ENCODE assay signal across 9 cellular contexts in genomic region chr15:72796210-72796514, GRCh38. TPM values are rescaled to one million over a fixed set of nuclear protein-coding genes. Genes with fewer than 3 reads are reported as not detected.
DNase-seq lines count a peak whose midpoint lies in the region; ATAC-seq and TF ChIP-seq lines count a peak whose summit lies in the region.
"Had no signal": no experiment of that assay in that cellular context is flagged by ENCODE, and none has a peak within 500 bp of the region (broad histone marks: within the 10 kb centered on the region; RNA-seq: fewer than 3 reads in every experiment).

No MANE protein-coding gene starts in this region.

- peaks cover 11% of the 10 kb centered on the region for H3K4me1 Mint-ChIP-seq in activated T-cell treated with anti-CD3 and anti-CD28 coated beads, Interleukin-2, amount 50 U/mL, for 24 hours (ENCODE audit: low read depth)
- H3K4me1 Mint-ChIP-seq in activated CD8-positive, alpha-beta T cell treated with anti-CD3 and anti-CD28 coated beads for 36 hours (ENCODE audit: low read depth): peaks cover 9% of the 10 kb centered on the region

- H3K27ac ChIP-seq in iPS-20b (ENCODE audit: low read length) (no peak overlapping the region), subcutaneous abdominal adipose tissue (ENCODE audit: low read depth, low read length) (no peak overlapping the region), Karpas-422 (ENCODE audit: low read length) (no peak overlapping the region)

- no peak overlapping the region for H3K4me2 ChIP-seq in Karpas-422 (ENCODE audit: low read depth, low read length, poor library complexity, severe bottlenecking)

- no peaks in the 10 kb centered on the region for H3K4me1 ChIP-seq in iPS-20b (ENCODE audit: insufficient read depth, low read length)
- H3K4me1 ChIP-seq in subcutaneous abdominal adipose tissue (ENCODE audit: control insufficient read depth in 5 of 5, insufficient read depth in 5 of 5, low read length in 5 of 5): peaks cover 0 to 26% (median 23%) of the 10 kb centered on the region in 5 donors
- H3K4me1 ChIP-seq in Karpas-422 (ENCODE audit: low read length): no peaks in the 10 kb centered on the region

- H3K9me3 ChIP-seq in iPS-20b (ENCODE audit: insufficient read depth, low read depth, low read length): no peaks in the 10 kb centered on the region
- H3K9me3 ChIP-seq in subcutaneous abdominal adipose tissue (ENCODE audit: control insufficient read depth in 5 of 5, low read length in 5 of 5): no peaks in the 10 kb centered on the region
- no peaks in the 10 kb centered on the region for H3K9me3 ChIP-seq in Karpas-422 (ENCODE audit: low read length)
- H3K9me3 ChIP-seq: MG63 had no signal

- H3K36me3 Mint-ChIP-seq in activated T-cell treated with anti-CD3 and anti-CD28 coated beads, Interleukin-2, amount 50 U/mL, for 24 hours (ENCODE audit: low read depth): no peaks in the 10 kb centered on the region
- H3K36me3 Mint-ChIP-seq in activated CD8-positive, alpha-beta T cell treated with anti-CD3 and anti-CD28 coated beads for 36 hours (ENCODE audit: low read depth): no peaks in the 10 kb centered on the region

- H3K9me2 ChIP-seq in Karpas-422 (replicated peaks; ENCODE audit: insufficient read depth, low read length): no peaks in the 10 kb centered on the region

- H3K27ac Mint-ChIP-seq in activated T-cell treated with anti-CD3 and anti-CD28 coated beads, Interleukin-2, amount 50 U/mL, for 24 hours: peak overlapping the region; percentile 45
- H3K27ac Mint-ChIP-seq in activated CD8-positive, alpha-beta T cell treated with anti-CD3 and anti-CD28 coated beads for 36 hours: no peak overlapping the region

- intact Hi-C loops in activated CD8-positive, alpha-beta T cell treated with anti-CD3 and anti-CD28 coated beads for 36 hours (cut with micrococcal nuclease): loop anchor here (5.0 kb wide), 1 partner anchor 281 kb away; no protein-coding TSS in a partner anchor

- H3K79me2 ChIP-seq in Karpas-422 (ENCODE audit: low read length): no peaks in the 10 kb centered on the region

- peaks cover 16% of the 10 kb centered on the region for H3K27me3 ChIP-seq in iPS-20b (ENCODE audit: insufficient read depth, low read length)
- peaks cover 0 to 7% (median 3%) of the 10 kb centered on the region in 5 donors for H3K27me3 ChIP-seq in subcutaneous abdominal adipose tissue (ENCODE audit: control insufficient read depth in 5 of 5, insufficient read depth in 4 of 5, low read length in 5 of 5)
- no peaks in the 10 kb centered on the region for H3K27me3 ChIP-seq in Karpas-422 (ENCODE audit: low read length)
- H3K27me3 ChIP-seq: MG63 had no signal

- POLR2A ChIA-PET in activated CD8-positive, alpha-beta T cell treated with anti-CD3 and anti-CD28 coated beads for 36 hours (lab: Charles Lee): no interaction called here

- CTCF ChIA-PET in activated CD8-positive, alpha-beta T cell treated with anti-CD3 and anti-CD28 coated beads for 36 hours (lab: Charles Lee): interaction anchor here (2.5 kb wide), 1 partner anchor 74 kb away, joined by 10 read pairs; no protein-coding TSS in a partner anchor

- no peak overlapping the region for H2AFZ ChIP-seq in Karpas-422 (ENCODE audit: low read length)

- no peak overlapping the region for H3K9ac ChIP-seq in iPS-20b (ENCODE audit: low read depth, low read length)
- H3K9ac ChIP-seq in subcutaneous abdominal adipose tissue (ENCODE audit: low read length in 5 of 5): peak overlapping the region in 1 of 5 donors; percentile 26
- no peak overlapping the region for H3K9ac ChIP-seq in Karpas-422 (ENCODE audit: low read length)

- H3K27me3 Mint-ChIP-seq in activated T-cell treated with anti-CD3 and anti-CD28 coated beads, Interleukin-2, amount 50 U/mL, for 24 hours: peaks cover 37% of the 10 kb centered on the region
- peaks cover 36% of the 10 kb centered on the region for H3K27me3 Mint-ChIP-seq in activated CD8-positive, alpha-beta T cell treated with anti-CD3 and anti-CD28 coated beads for 36 hours

- ATAC-seq in activated CD8-positive, alpha-beta T cell treated with anti-CD3 and anti-CD28 coated beads for 36 hours: no peak
- no peak for ATAC-seq in HG02870 (IDR thresholded peaks at IDR 0.05; ENCODE audit: unreplicated experiment)

- H3K4me3 ChIP-seq in iPS-20b (ENCODE audit: low read length) (peak overlapping the region; percentile 72), subcutaneous abdominal adipose tissue (ENCODE audit: low read depth in 1 of 5, low read length in 5 of 5) (peak overlapping the region; percentile 58 to 72 (median 66)), Karpas-422 (ENCODE audit: low read length) (no peak overlapping the region)

- no peaks in the 10 kb centered on the region for H4K20me1 ChIP-seq in Karpas-422 (ENCODE audit: insufficient read depth, low read depth, low read length)

- H3K36me3 ChIP-seq in iPS-20b (ENCODE audit: insufficient read depth, low read depth, low read length) (no peaks in the 10 kb centered on the region), subcutaneous abdominal adipose tissue (ENCODE audit: control insufficient read depth in 5 of 5, insufficient read depth in 5 of 5, low read length in 5 of 5) (no peaks in the 10 kb centered on the region), Karpas-422 (ENCODE audit: insufficient read depth, low read length) (no peaks in the 10 kb centered on the region)
- H3K36me3 ChIP-seq: MG63 had no signal

- TF ChIP-seq CTCF in activated CD8-positive, alpha-beta T cell treated with anti-CD3 and anti-CD28 coated beads for 36 hours (IDR thresholded peaks at IDR 0.05): no peak

- no peaks in the 10 kb centered on the region for H3K9me3 Mint-ChIP-seq in activated T-cell treated with anti-CD3 and anti-CD28 coated beads, Interleukin-2, amount 50 U/mL, for 24 hours
- H3K9me3 Mint-ChIP-seq in activated CD8-positive, alpha-beta T cell treated with anti-CD3 and anti-CD28 coated beads for 36 hours: no peaks in the 10 kb centered on the region

- peak overlapping the region; percentile 75 for H3K4me3 Mint-ChIP-seq in activated T-cell treated with anti-CD3 and anti-CD28 coated beads, Interleukin-2, amount 50 U/mL, for 24 hours
- peak overlapping the region; percentile 72 for H3K4me3 Mint-ChIP-seq in activated CD8-positive, alpha-beta T cell treated with anti-CD3 and anti-CD28 coated beads for 36 hours

- DNase-seq in activated T-cell treated with anti-CD3 and anti-CD28 coated beads, Interleukin-2, amount 50 U/mL, for 24 hours: no peak
- no peak for DNase-seq in activated T-cell treated with anti-CD3 and anti-CD28 coated beads, Interleukin-2, amount 50 U/mL, for 48 hours
- no peak for DNase-seq in activated CD8-positive, alpha-beta T cell treated with anti-CD3 and anti-CD28 coated beads for 36 hours
- DNase-seq in NOMO-1 (lab: John Stamatoyannopoulos, UW; ENCODE audit: unreplicated experiment in 2 of 2) (no peak), Karpas-422 (no peak)
- DNase-seq: MG63 had no signal

RNA-seq across cellular contexts. Expression of gene ADPGK, which starts 12.6 kb away (rescaled TPM):
- total RNA-seq in activated CD8-positive, alpha-beta T cell treated with anti-CD3 and anti-CD28 coated beads for 36 hours: 10 to 100 TPM; 63.7 to 65.1 TPM
- total RNA-seq in Karpas-422 (2014; rRNA removed; shearing (Covaris generic); ENCODE audit: low replicate concordance): 75.7 and 94.3 TPM in 2 replicates
